40 cellular contexts compared by ENCODE assay signal in genomic region chr11:112231952-112232351, GRCh38. TPM values are rescaled to one million over a fixed set of nuclear protein-coding genes. Genes with fewer than 3 reads are reported as not detected.
"Had no signal": no experiment of that assay in that cellular context is flagged by ENCODE, and none has a peak within 500 bp of the region (broad histone marks: within the 10 kb centered on the region; RNA-seq: fewer than 3 reads in every experiment).

No MANE protein-coding gene starts in this region.

- H3K27ac Mint-ChIP-seq: activated B cell treated with CpG ODN at 0.5 μM for 24 hours; activated CD4-positive, alpha-beta memory T cell treated with anti-CD3 and anti-CD28 coated beads for 36 hours; activated CD4-positive, alpha-beta T cell treated with anti-CD3 and anti-CD28 coated beads, Interleukin-2, amount 10 ng/mL, durations not matched to agents 24 days and 14 days; activated CD8-positive, alpha-beta T cell treated with anti-CD3 and anti-CD28 coated beads for 36 hours; activated naive CD4-positive, alpha-beta T cell treated with anti-CD3 and anti-CD28 coated beads for 36 hours; activated naive CD4-positive, alpha-beta T cell treated with anti-CD3 and anti-CD28 coated beads, Interleukin-2, amount 50 U/mL, for 72 hours; activated naive CD8-positive, alpha-beta T cell treated with anti-CD3 and anti-CD28 coated beads for 36 hours; activated T-cell treated with anti-CD3 and anti-CD28 coated beads, Interleukin-2, amount 50 U/mL, for 72 hours; activated T-helper 1 cell treated with anti-CD3 and anti-CD28 coated beads, Interleukin-12 subunit alpha, Interleukin-12 subunit beta, Interleukin-2, Interleukin-4 antibody, amounts not matched to agents 30 ng/mL and 10 ng/mL and 1 ng/mL, durations not matched to agents 14 hours and 24 hours and 36 hours; activated T-helper 17 cell treated with anti-CD3 and anti-CD28 coated beads, Interleukin-2, amount 50 U/mL, for 72 hours; T-helper 1 cell treated with Interleukin-12 subunit alpha and Interleukin-12 subunit beta and Interleukin-4 antibody, amounts not matched to agents 30 μg/mL and 1 μg/mL, for 36 hours; T-helper 2 cell treated with Interferon-gamma antibody and Interleukin-4, amounts not matched to agents 5 μg/mL and 100 μg/mL, for 36 hours had no signal

- H3K36me3 ChIP-seq: breast epithelium had no signal

- H3K9me3 ChIP-seq: adrenal gland, body of pancreas, breast epithelium had no signal

- H3K4me3 ChIP-seq: adrenal gland, body of pancreas, breast epithelium had no signal

- H3K4me3 Mint-ChIP-seq: activated B cell treated with CpG ODN at 0.5 μM for 24 hours; activated CD4-positive, alpha-beta memory T cell treated with anti-CD3 and anti-CD28 coated beads for 36 hours; activated CD4-positive, alpha-beta T cell treated with anti-CD3 and anti-CD28 coated beads, Interleukin-2, amount 10 ng/mL, durations not matched to agents 24 days and 14 days; activated CD8-positive, alpha-beta T cell treated with anti-CD3 and anti-CD28 coated beads for 36 hours; activated naive CD4-positive, alpha-beta T cell treated with anti-CD3 and anti-CD28 coated beads for 36 hours; activated naive CD8-positive, alpha-beta T cell treated with anti-CD3 and anti-CD28 coated beads for 36 hours; activated T-cell treated with anti-CD3 and anti-CD28 coated beads, Interleukin-2, amount 50 U/mL, for 4 hours; activated T-cell treated with anti-CD3 and anti-CD28 coated beads, Interleukin-2, amount 50 U/mL, for 72 hours; activated T-helper 1 cell treated with anti-CD3 and anti-CD28 coated beads, Interleukin-12 subunit alpha, Interleukin-12 subunit beta, Interleukin-2, Interleukin-4 antibody, amounts not matched to agents 30 ng/mL and 10 ng/mL and 1 ng/mL, durations not matched to agents 14 hours and 24 hours and 36 hours; activated T-helper 17 cell treated with anti-CD3 and anti-CD28 coated beads, Interleukin-2, amount 50 U/mL, for 72 hours; T-helper 1 cell treated with Interleukin-12 subunit alpha and Interleukin-12 subunit beta and Interleukin-4 antibody, amounts not matched to agents 30 μg/mL and 1 μg/mL, for 36 hours; T-helper 2 cell treated with Interferon-gamma antibody and Interleukin-4, amounts not matched to agents 5 μg/mL and 100 μg/mL, for 36 hours had no signal

- DNase-seq: activated B cell treated with CpG ODN at 0.5 μM for 24 hours; activated CD4-positive, alpha-beta memory T cell treated with anti-CD3 and anti-CD28 coated beads for 36 hours; activated CD4-positive, alpha-beta T cell treated with anti-CD3 and anti-CD28 coated beads for 4 hours; activated CD4-positive, alpha-beta T cell treated with anti-CD3 and anti-CD28 coated beads, Interleukin-2, amount 10 ng/mL, durations not matched to agents 24 days and 14 days; activated CD4-positive, alpha-beta T cell treated with anti-CD3 and anti-CD28 coated beads, Interleukin-2, amount 50 U/mL, for 1 hour; activated CD4-positive, alpha-beta T cell treated with anti-CD3 and anti-CD28 coated beads, Interleukin-2, amount 50 U/mL, for 4 hours; activated CD4-positive, CD25-positive, alpha-beta regulatory T cell treated with anti-CD3 and anti-CD28 coated beads, Interleukin-2, amount 50 U/mL, for 72 hours; activated CD8-positive, alpha-beta memory T cell treated with anti-CD3 and anti-CD28 coated beads, Interleukin-2, amount 50 U/mL, for 4 hours; activated CD8-positive, alpha-beta T cell treated with anti-CD3 and anti-CD28 coated beads for 36 hours; activated effector memory CD4-positive, alpha-beta T cell treated with anti-CD3 and anti-CD28 coated beads, Interleukin-2, amount 50 U/mL, for 16 hours; activated gamma-delta T cell treated with Interleukin-2 at 50 U/mL for 16 hours; activated naive CD4-positive, alpha-beta T cell; activated naive CD4-positive, alpha-beta T cell treated with anti-CD3 and anti-CD28 coated beads for 36 hours; activated naive CD4-positive, alpha-beta T cell treated with anti-CD3 and anti-CD28 coated beads, Interleukin-2, amount 50 U/mL, for 16 hours; activated naive CD8-positive, alpha-beta T cell treated with anti-CD3 and anti-CD28 coated beads for 36 hours; activated T-cell treated with anti-CD3 and anti-CD28 coated beads for 4 hours; activated T-cell treated with anti-CD3 and anti-CD28 coated beads, Interleukin-2, amount 50 U/mL, for 1 hour; activated T-cell treated with anti-CD3 and anti-CD28 coated beads, Interleukin-2, amount 50 U/mL, for 4 hours; activated T-cell treated with anti-CD3 and anti-CD28 coated beads, Interleukin-2, amount 50 U/mL, for 72 hours; amniotic stem cell; aorta; body of pancreas; brain microvascular endothelial cell; central memory CD4-positive, alpha-beta T cell; cerebellar nuclear complex; T-helper 1 cell; T-helper 2 cell; T-helper 9 cell had no signal

- H3K27ac ChIP-seq: adrenal gland, body of pancreas, brain microvascular endothelial cell, breast epithelium, VCaP had no signal

- H3K9me3 Mint-ChIP-seq: activated B cell treated with CpG ODN at 0.5 μM for 24 hours; activated CD4-positive, alpha-beta memory T cell treated with anti-CD3 and anti-CD28 coated beads for 36 hours; activated CD4-positive, alpha-beta T cell treated with anti-CD3 and anti-CD28 coated beads, Interleukin-2, amount 10 ng/mL, durations not matched to agents 24 days and 14 days; activated CD8-positive, alpha-beta T cell treated with anti-CD3 and anti-CD28 coated beads for 36 hours; activated naive CD4-positive, alpha-beta T cell treated with anti-CD3 and anti-CD28 coated beads for 36 hours; activated naive CD4-positive, alpha-beta T cell treated with anti-CD3 and anti-CD28 coated beads, Interleukin-2, amount 50 U/mL, for 72 hours; activated naive CD8-positive, alpha-beta T cell treated with anti-CD3 and anti-CD28 coated beads for 36 hours; activated T-cell treated with anti-CD3 and anti-CD28 coated beads, Interleukin-2, amount 50 U/mL, for 4 hours; activated T-cell treated with anti-CD3 and anti-CD28 coated beads, Interleukin-2, amount 50 U/mL, for 72 hours; activated T-helper 1 cell treated with anti-CD3 and anti-CD28 coated beads, Interleukin-12 subunit alpha, Interleukin-12 subunit beta, Interleukin-2, Interleukin-4 antibody, amounts not matched to agents 30 ng/mL and 10 ng/mL and 1 ng/mL, durations not matched to agents 14 hours and 24 hours and 36 hours; activated T-helper 17 cell treated with anti-CD3 and anti-CD28 coated beads, Interleukin-2, amount 50 U/mL, for 72 hours; T-helper 1 cell treated with Interleukin-12 subunit alpha and Interleukin-12 subunit beta and Interleukin-4 antibody, amounts not matched to agents 30 μg/mL and 1 μg/mL, for 36 hours; T-helper 2 cell treated with Interferon-gamma antibody and Interleukin-4, amounts not matched to agents 5 μg/mL and 100 μg/mL, for 36 hours had no signal

- FAIRE-seq: TTC549 had no signal

- ATAC-seq: activated CD8-positive, alpha-beta T cell treated with anti-CD3 and anti-CD28 coated beads for 36 hours; activated naive CD4-positive, alpha-beta T cell treated with anti-CD3 and anti-CD28 coated beads, Interleukin-2, amount 50 U/mL, for 72 hours; activated T-cell treated with anti-CD3 and anti-CD28 coated beads, Interleukin-2, amount 50 U/mL, for 4 hours; activated T-cell treated with anti-CD3 and anti-CD28 coated beads, Interleukin-2, amount 50 U/mL, for 72 hours; activated T-helper 17 cell treated with anti-CD3 and anti-CD28 coated beads, Interleukin-2, amount 50 U/mL, for 72 hours; body of pancreas had no signal

- H3K27me3 ChIP-seq: adrenal gland, body of pancreas, brain microvascular endothelial cell, breast epithelium had no signal

- H3K27me3 Mint-ChIP-seq: activated B cell treated with CpG ODN at 0.5 μM for 24 hours; activated CD4-positive, alpha-beta memory T cell treated with anti-CD3 and anti-CD28 coated beads for 36 hours; activated CD4-positive, alpha-beta T cell treated with anti-CD3 and anti-CD28 coated beads, Interleukin-2, amount 10 ng/mL, durations not matched to agents 24 days and 14 days; activated CD8-positive, alpha-beta T cell treated with anti-CD3 and anti-CD28 coated beads for 36 hours; activated naive CD8-positive, alpha-beta T cell treated with anti-CD3 and anti-CD28 coated beads for 36 hours; activated T-helper 17 cell treated with anti-CD3 and anti-CD28 coated beads, Interleukin-2, amount 50 U/mL, for 72 hours had no signal

RNA-seq across cellular contexts. Expression of gene PLET1, which starts 28.7 kb away (rescaled TPM):
- total RNA-seq: activated B cell treated with CpG ODN at 0.5 μM for 24 hours; activated CD4-positive, alpha-beta memory T cell treated with anti-CD3 and anti-CD28 coated beads for 36 hours; activated CD4-positive, alpha-beta T cell treated with anti-CD3 and anti-CD28 coated beads, Interleukin-2, amount 10 ng/mL, durations not matched to agents 24 days and 14 days; activated CD8-positive, alpha-beta memory T cell treated with anti-CD3 and anti-CD28 coated beads for 36 hours; activated CD8-positive, alpha-beta T cell treated with anti-CD3 and anti-CD28 coated beads for 36 hours; activated naive CD4-positive, alpha-beta T cell treated with anti-CD3 and anti-CD28 coated beads for 36 hours; activated naive CD4-positive, alpha-beta T cell treated with anti-CD3 and anti-CD28 coated beads, Interleukin-2, amount 50 U/mL, for 72 hours; activated naive CD8-positive, alpha-beta T cell treated with anti-CD3 and anti-CD28 coated beads for 36 hours; activated T-cell treated with anti-CD3 and anti-CD28 coated beads, Interleukin-2, amount 50 U/mL, for 4 hours; activated T-cell treated with anti-CD3 and anti-CD28 coated beads, Interleukin-2, amount 50 U/mL, for 72 hours; activated T-helper 1 cell treated with anti-CD3 and anti-CD28 coated beads, Interleukin-12 subunit alpha, Interleukin-12 subunit beta, Interleukin-2, Interleukin-4 antibody, amounts not matched to agents 30 ng/mL and 10 ng/mL and 1 ng/mL, durations not matched to agents 14 hours and 24 hours and 36 hours; activated T-helper 17 cell treated with anti-CD3 and anti-CD28 coated beads, Interleukin-2, amount 50 U/mL, for 72 hours; adrenal gland; aorta; astrocyte; body of pancreas; breast epithelium; cardiac septum had no signal
- polyA plus RNA-seq: adrenal gland, aorta had no signal
